ENCODE assay signal across 19 cellular contexts in the genomic region with DNA sequence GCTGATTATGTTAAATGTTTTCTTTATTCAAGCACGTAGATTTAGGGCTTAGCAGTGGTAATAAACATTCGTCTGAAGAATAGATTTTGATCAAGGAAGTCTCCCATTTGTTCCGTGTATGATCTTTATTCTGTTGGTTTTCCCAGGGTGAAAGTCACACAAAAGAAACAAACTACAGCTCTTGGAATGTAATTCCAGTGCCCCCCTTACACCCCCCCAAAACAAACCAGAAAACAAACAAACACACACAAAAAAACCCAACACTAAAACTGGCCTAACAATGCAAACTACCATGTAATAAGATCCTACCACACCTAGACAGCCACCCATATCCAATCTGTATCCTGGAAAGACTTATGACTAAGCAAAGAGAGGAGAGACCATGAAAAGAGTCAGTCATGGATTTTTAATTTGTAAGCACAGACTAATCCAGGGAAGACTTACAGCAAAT.
DNase-seq lines count a peak whose midpoint lies in the region; ATAC-seq, FAIRE-seq and TF ChIP-seq lines count a peak whose summit lies in the region.
"Had no signal": no experiment of that assay in that cellular context is flagged by ENCODE, and none has a peak within 500 bp of the region (broad histone marks: within the 10 kb centered on the region; RNA-seq: fewer than 3 reads in every experiment).

No MANE protein-coding gene starts in this region.

- TF ChIP-seq CTCF in bronchial epithelial cell (IDR thresholded peaks at IDR 0.05; ENCODE audit: insufficient read depth, low read length, severe bottlenecking) (no peak), neural progenitor cell (IDR thresholded peaks at IDR 0.05) (no peak)

- no peak overlapping the region for H3K4me2 ChIP-seq in neural progenitor cell
- H3K4me2 ChIP-seq: KMS-11 had no signal

- H3K4me3 ChIP-seq in bronchial epithelial cell (ENCODE audit: low read depth, low read length) (no peak overlapping the region), neural progenitor cell (no peak overlapping the region)
- H3K4me3 ChIP-seq: right lobe of liver had no signal

- no peaks in the 10 kb centered on the region for H3K36me3 ChIP-seq in bronchial epithelial cell (ENCODE audit: control insufficient read depth, insufficient read depth, low read length)
- H3K36me3 ChIP-seq in neural progenitor cell: no peaks in the 10 kb centered on the region
- H3K36me3 ChIP-seq: right lobe of liver had no signal

- H3F3A ChIP-seq in neural progenitor cell (ENCODE audit: low read depth): no peaks in the 10 kb centered on the region

- no peaks in the 10 kb centered on the region for H3K4me1 Mint-ChIP-seq in neural progenitor cell

- no peak overlapping the region for H3K4me3 Mint-ChIP-seq in neural progenitor cell
- H3K4me3 Mint-ChIP-seq: brain; dendritic cell treated with granulocyte-macrophage colony-stimulating factor and Interleukin-4, amounts not matched to agents 40 ng/mL and 50 ng/mL, for 4 days had no signal

- FAIRE-seq in bronchial epithelial cell (lab: Jason Lieb, UNC): no peak

- H3K9me3 Mint-ChIP-seq in neural progenitor cell: no peaks in the 10 kb centered on the region
- H3K9me3 Mint-ChIP-seq: brain; dendritic cell treated with granulocyte-macrophage colony-stimulating factor and Interleukin-4, amounts not matched to agents 40 ng/mL and 50 ng/mL, for 4 days had no signal

- H3K36me3 Mint-ChIP-seq in neural progenitor cell: no peaks in the 10 kb centered on the region
- H3K36me3 Mint-ChIP-seq: brain had no signal

- peak; percentile 57 for DNase-seq in DMS53 treated with DMSO at 0.1 percent for 48 hours (lab: John Stamatoyannopoulos, UW; ENCODE audit: unreplicated experiment)
- peak; percentile 27 for DNase-seq in HuH-7 (ENCODE audit: low spot score)
- peak; percentile 74 for DNase-seq in bronchial epithelial cell (ENCODE audit: low read depth)
- DNase-seq in neural progenitor cell (ENCODE audit: low spot score): no peak
- no peak for DNase-seq in activated CD4-positive, alpha-beta T cell treated with anti-CD3 and anti-CD28 coated beads for 48 hours
- no peak for DNase-seq in GOT3 (lab: John Stamatoyannopoulos, UW)
- DNase-seq: activated CD8-positive, alpha-beta memory T cell treated with anti-CD3 and anti-CD28 coated beads, Interleukin-2, amount 50 U/mL, for 48 hours; activated naive CD4-positive, alpha-beta T cell treated with anti-CD3 and anti-CD28 coated beads, Interleukin-2, amount 50 U/mL, for 16 hours; erythroblast; glutamatergic neuron; right lobe of liver; SHP77; stimulated activated CD4-positive, alpha-beta T cell treated with anti-CD3 and anti-CD28 coated beads, Interleukin-1b, Interleukin-23, amount 100 ng/mL, for 48 hours had no signal

- H3K27me3 Mint-ChIP-seq in neural progenitor cell (ENCODE audit: insufficient read depth, low read depth): peaks cover 2% of the 10 kb centered on the region
- H3K27me3 Mint-ChIP-seq: brain; dendritic cell treated with granulocyte-macrophage colony-stimulating factor and Interleukin-4, amounts not matched to agents 40 ng/mL and 50 ng/mL, for 4 days had no signal

- no peak overlapping the region for H3K27ac ChIP-seq in neural progenitor cell
- H3K27ac ChIP-seq: HL-60, KMS-11, right lobe of liver had no signal

- peaks cover 5% of the 10 kb centered on the region for H3K4me1 ChIP-seq in neural progenitor cell
- H3K4me1 ChIP-seq: right lobe of liver had no signal

- no peaks in the 10 kb centered on the region for H3K9me3 ChIP-seq in neural progenitor cell (ENCODE audit: low read depth)
- H3K9me3 ChIP-seq: right lobe of liver had no signal

- no peak overlapping the region for H3K9ac ChIP-seq in neural progenitor cell
- H3K9ac ChIP-seq: KMS-11 had no signal

- peak overlapping the region; percentile 15 for H2AFZ ChIP-seq in neural progenitor cell (replicated peaks)

- no peaks in the 10 kb centered on the region for H3K27me3 ChIP-seq in bronchial epithelial cell (ENCODE audit: control insufficient read depth, insufficient read depth, low read length)
- no peaks in the 10 kb centered on the region for H3K27me3 ChIP-seq in neural progenitor cell
- H3K27me3 ChIP-seq: right lobe of liver had no signal

- H4K20me1 ChIP-seq in neural progenitor cell (ENCODE audit: low read depth): no peaks in the 10 kb centered on the region

- ATAC-seq in HG03196 (IDR thresholded peaks at IDR 0.05; ENCODE audit: unreplicated experiment): no peak
- ATAC-seq in GM21528 (IDR thresholded peaks at IDR 0.05; ENCODE audit: low FRiP score, unreplicated experiment): no peak
- ATAC-seq: right lobe of liver had no signal

- no peaks in the 10 kb centered on the region for H3K79me2 ChIP-seq in neural progenitor cell (ENCODE audit: low read depth)

- no peak overlapping the region for H3K27ac Mint-ChIP-seq in neural progenitor cell
- H3K27ac Mint-ChIP-seq: dendritic cell treated with granulocyte-macrophage colony-stimulating factor and Interleukin-4, amounts not matched to agents 40 ng/mL and 50 ng/mL, for 4 days had no signal

Comparison
In these comparisons a context has a peak if more than half of its experiments do, and no peak if none do; other contexts are left out.
1. DNase-seq: peak in DMS53 treated with DMSO at 0.1 percent for 48 hours (single experiment), HuH-7 (single experiment) and bronchial epithelial cell (single experiment); none in neural progenitor cell (single experiment), activated CD4-positive, alpha-beta T cell treated with anti-CD3 and anti-CD28 coated beads for 48 hours (single experiment) and GOT3 (single experiment).